In the genomic region with DNA sequence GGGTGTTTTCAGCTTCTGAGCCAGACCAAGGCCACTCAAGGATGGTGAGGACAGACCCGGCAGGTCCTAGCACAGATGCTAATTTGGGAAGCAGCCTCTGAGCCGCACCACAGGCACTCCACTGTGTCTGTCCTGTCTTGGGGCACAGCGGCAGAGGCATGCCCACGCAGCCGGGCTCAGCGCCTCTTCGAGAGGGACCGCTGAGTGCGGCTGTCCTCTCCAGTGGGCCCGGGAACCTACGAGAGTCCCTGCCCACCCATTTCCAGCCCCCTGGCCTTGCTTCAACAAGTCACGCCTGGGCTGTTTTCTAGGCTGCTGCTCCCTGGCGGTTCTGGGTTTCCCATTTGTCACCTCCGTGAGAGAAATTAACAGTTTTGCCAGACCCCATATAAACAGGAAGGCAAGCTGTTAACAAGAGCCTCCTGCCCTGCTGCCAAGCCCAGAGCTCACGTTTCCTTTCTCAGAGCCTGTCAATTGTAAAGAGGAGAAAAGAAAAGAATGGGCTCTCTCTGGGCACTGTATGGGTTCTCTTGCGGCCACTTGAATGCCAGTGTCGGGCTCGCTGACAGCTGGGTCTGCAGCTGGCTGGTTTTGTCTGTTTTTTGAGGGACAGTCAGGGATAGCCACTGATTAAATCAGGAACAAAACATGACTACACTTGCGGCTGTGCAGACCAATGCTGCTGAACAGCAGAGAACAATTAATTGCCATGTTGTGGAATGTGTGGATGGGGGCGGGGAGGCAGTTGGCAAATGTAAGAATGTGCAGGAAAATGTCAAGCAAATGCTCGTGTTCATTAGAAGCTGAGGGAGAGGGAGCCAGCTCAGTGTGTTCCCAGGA, we compare ENCODE assay signal across 8 cellular contexts. TPM values are rescaled to one million over a fixed set of nuclear protein-coding genes. Genes with fewer than 3 reads are reported as not detected.
A peak's percentile ranks its signal among the peaks of the same experiment; 100 is the strongest.
DNase-seq lines count a peak whose midpoint lies in the region; ATAC-seq, FAIRE-seq and TF ChIP-seq lines count a peak whose summit lies in the region.

No MANE protein-coding gene starts in this region.

- no TSS peak for BruUV-seq in endothelial cell of umbilical vein (replicated peaks; lab: Mats Ljungman, UMichigan)

- H3K4me1 ChIP-seq in endothelial cell of umbilical vein (ENCODE audit: control insufficient read depth, extremely low read depth, insufficient read depth, low read length) (peaks cover 28% of the 10 kb centered on the region), testis (peaks cover 46% of the 10 kb centered on the region)

- no peaks in the 10 kb centered on the region for H3F3A ChIP-seq in neural cell (ENCODE audit: insufficient read depth, low read length, poor library complexity, severe bottlenecking)

- FAIRE-seq in endothelial cell of umbilical vein (lab: Jason Lieb, UNC): peak; percentile 91

- TF ChIP-seq RAD21 in neural cell (conservative IDR thresholded peaks at IDR 0.05): no peak

- H3K9me3 Mint-ChIP-seq in activated CD4-positive, alpha-beta memory T cell treated with anti-CD3 and anti-CD28 coated beads for 36 hours: no peaks in the 10 kb centered on the region

- no peak for TF ChIP-seq EP300 in neural cell (conservative IDR thresholded peaks at IDR 0.05; ENCODE audit: poor library complexity, severe bottlenecking)

- peak overlapping the region; percentile 54 for H3K4me2 ChIP-seq in endothelial cell of umbilical vein (ENCODE audit: insufficient read depth, low read length)
- H3K4me2 ChIP-seq in neural cell (ENCODE audit: low read length): no peak overlapping the region

- H3K4me3 ChIP-seq in endothelial cell of umbilical vein (replicated peaks in 1 of 3; ENCODE audit: insufficient read depth in 1 of 3, low read depth in 1 of 3, low read length in 3 of 3): peak overlapping the region in 1 of 3 experiments; percentile 24
- no peak overlapping the region for H3K4me3 ChIP-seq in neural cell (ENCODE audit: low read length)
- H3K4me3 ChIP-seq in testis: no peak overlapping the region

- H3K9ac ChIP-seq in endothelial cell of umbilical vein (replicated peaks; ENCODE audit: extremely low read depth, insufficient read depth, low read length) (no peak overlapping the region), neural cell (ENCODE audit: low read length) (peak overlapping the region; percentile 17)

- H3K9me1 ChIP-seq in endothelial cell of umbilical vein (replicated peaks; ENCODE audit: control insufficient read depth, extremely low read depth, insufficient read depth, low read length): no peaks in the 10 kb centered on the region

- H3K36me3 ChIP-seq in endothelial cell of umbilical vein (ENCODE audit: control insufficient read depth in 2 of 2, extremely low read depth in 1 of 2, insufficient read depth in 2 of 2, low read length in 2 of 2) (no peaks in the 10 kb centered on the region), neural cell (ENCODE audit: insufficient read depth, low read length) (no peaks in the 10 kb centered on the region), testis (ENCODE audit: low read depth, missing control alignments) (no peaks in the 10 kb centered on the region)

- ATAC-seq in HG03139 (IDR thresholded peaks at IDR 0.05; ENCODE audit: unreplicated experiment): no peak

- H3K27me3 Mint-ChIP-seq in activated CD4-positive, alpha-beta memory T cell treated with anti-CD3 and anti-CD28 coated beads for 36 hours: peaks cover 7% of the 10 kb centered on the region

- TF ChIP-seq CTCF in endothelial cell of umbilical vein (IDR thresholded peaks at IDR 0.05; ENCODE audit: extremely low read depth in 1 of 2, insufficient read depth in 1 of 2, low read depth in 1 of 2, low read length in 2 of 2): no peak
- TF ChIP-seq CTCF in neural cell (IDR thresholded peaks at IDR 0.05; ENCODE audit: poor library complexity, severe bottlenecking): no peak
- TF ChIP-seq CTCF in testis (IDR thresholded peaks at IDR 0.05): no peak

- CTCF ChIA-PET in endothelial cell of umbilical vein (lab: Charles Lee): interaction anchor here (0.7 to 2.8 kb wide), 6 partner anchors 10 to 289 kb away, joined by 3 to 11 read pairs (median 4); no protein-coding TSS in a partner anchor
- CTCF ChIA-PET in activated CD4-positive, alpha-beta memory T cell treated with anti-CD3 and anti-CD28 coated beads for 36 hours (lab: Charles Lee): interaction anchor here (1.1 kb wide), 1 partner anchor 7 kb away, joined by 3 read pairs; no protein-coding TSS in a partner anchor

- H3K79me2 ChIP-seq in endothelial cell of umbilical vein (ENCODE audit: control insufficient read depth, insufficient read depth, low read length): no peaks in the 10 kb centered on the region
- H3K79me2 ChIP-seq in neural cell (replicated peaks; ENCODE audit: insufficient read depth, low read length): no peaks in the 10 kb centered on the region

- dilution Hi-C loops in endothelial cell of umbilical vein (cut with MboI; ENCODE audit: extremely low pct_ligation_motif_present, low sequenced_read_pairs): no loop called here

- TF ChIP-seq POLR2A in endothelial cell of umbilical vein (IDR thresholded peaks at IDR 0.05; ENCODE audit: low read depth, low read length) (no peak), testis (IDR thresholded peaks at IDR 0.05) (no peak)

- no peak overlapping the region for H3K27ac Mint-ChIP-seq in activated CD4-positive, alpha-beta memory T cell treated with anti-CD3 and anti-CD28 coated beads for 36 hours

- H3K9me2 ChIP-seq in neural cell (ENCODE audit: insufficient read depth, low read length): no peaks in the 10 kb centered on the region

- no peak overlapping the region for H3K4me3 Mint-ChIP-seq in activated CD4-positive, alpha-beta memory T cell treated with anti-CD3 and anti-CD28 coated beads for 36 hours

- H3K27ac ChIP-seq in endothelial cell of umbilical vein (ENCODE audit: insufficient read depth, low read depth, low read length) (peak overlapping the region; percentile 8), neural cell (ENCODE audit: low read length) (no peak overlapping the region), testis (no peak overlapping the region)

- H3K4me1 Mint-ChIP-seq in activated CD4-positive, alpha-beta memory T cell treated with anti-CD3 and anti-CD28 coated beads for 36 hours (ENCODE audit: low read depth): no peaks in the 10 kb centered on the region

- peak in 10 of 14 donors; percentile 26 to 85 (median 38) for DNase-seq in C1 segment of cervical spinal cord (lab: John Stamatoyannopoulos, UW)
- DNase-seq in NCI-H2107 treated with DMSO at 0.1 percent for 48 hours (lab: John Stamatoyannopoulos, UW; ENCODE audit: unreplicated experiment): peak; percentile 88
- peak; percentile 95 for DNase-seq in endothelial cell of umbilical vein (ENCODE audit: low read depth, low spot score)
- no peak for DNase-seq in testis
- no peak for DNase-seq in stimulated activated CD4-positive, alpha-beta T cell treated with anti-CD3 and anti-CD28 coated beads, Interleukin-4, amount 100 ng/mL, for 24 hours
- DNase-seq in activated CD4-positive, alpha-beta memory T cell treated with anti-CD3 and anti-CD28 coated beads for 36 hours: no peak

- intact Hi-C loops in endothelial cell of umbilical vein (cut with micrococcal nuclease): loop anchor here (1.0 to 10.0 kb wide), 3 partner anchors 14 to 579 kb away; partner anchors contain the start of genes OTX1 and TMEM17
- intact Hi-C loops in testis (cut with DNase I; ENCODE audit: low total_unique reads): no loop called here
- intact Hi-C loops in activated CD4-positive, alpha-beta memory T cell treated with anti-CD3 and anti-CD28 coated beads for 36 hours (cut with micrococcal nuclease): no loop called here

- H3K9me3 ChIP-seq in endothelial cell of umbilical vein (replicated peaks; ENCODE audit: control insufficient read depth, insufficient read depth, low read length) (no peaks in the 10 kb centered on the region), neural cell (ENCODE audit: low read length) (no peaks in the 10 kb centered on the region), testis (no peaks in the 10 kb centered on the region)

- 52 to 57% methylated on average over 15 to 21 of the region's 21 CpGs for WGBS in testis, 2 donors

- POLR2A ChIA-PET in endothelial cell of umbilical vein (lab: Charles Lee): no interaction called here
- POLR2A ChIA-PET in activated CD4-positive, alpha-beta memory T cell treated with anti-CD3 and anti-CD28 coated beads for 36 hours (lab: Charles Lee): no interaction called here

- H2AFZ ChIP-seq in endothelial cell of umbilical vein (ENCODE audit: low read depth, low read length) (peak overlapping the region; percentile 76), neural cell (ENCODE audit: low read depth, low read length) (peak overlapping the region; percentile 56)

- no peaks in the 10 kb centered on the region for H3K36me3 Mint-ChIP-seq in activated CD4-positive, alpha-beta memory T cell treated with anti-CD3 and anti-CD28 coated beads for 36 hours

- H4K20me1 ChIP-seq in endothelial cell of umbilical vein (replicated peaks; ENCODE audit: control insufficient read depth, extremely low read depth, insufficient read depth, low read length): no peaks in the 10 kb centered on the region
- H4K20me1 ChIP-seq in neural cell (ENCODE audit: insufficient read depth): no peaks in the 10 kb centered on the region

- H3K27me3 ChIP-seq in endothelial cell of umbilical vein (ENCODE audit: control insufficient read depth in 2 of 2, insufficient read depth in 2 of 2, low read length in 2 of 2): no peaks in the 10 kb centered on the region
- no peaks in the 10 kb centered on the region for H3K27me3 ChIP-seq in neural cell (ENCODE audit: insufficient read depth, low read depth, low read length)
- no peaks in the 10 kb centered on the region for H3K27me3 ChIP-seq in testis

TF ChIP-seq in neural cell, 6 proteins besides CTCF, POLR2A, EP300 and RAD21 (continues in another document):
- TF ChIP-seq SMC3 (conservative IDR thresholded peaks at IDR 0.05; ENCODE audit: poor library complexity): no peak

RNA-seq across cellular contexts. Expression of gene TMEM17, which starts 30.6 kb away (rescaled TPM):
- total RNA-seq in endothelial cell of umbilical vein: 0.91 and 1.2 TPM in 2 replicates
- 1.3 and 2.0 TPM in 2 replicates for polyA plus RNA-seq in endothelial cell of umbilical vein
- polyA plus RNA-seq in endothelial cell of umbilical vein (2011; cell fraction: cytosol; rRNA removed): 1.3 and 1.7 TPM in 2 replicates
- polyA plus RNA-seq in endothelial cell of umbilical vein (2011; cell fraction: nucleus; rRNA removed): 1.5 and 2.2 TPM in 2 replicates
- 1.4 and 1.8 TPM in 2 replicates for polyA plus RNA-seq in endothelial cell of umbilical vein (2012)
- 0.76 and 1.9 TPM in 2 replicates for polyA minus RNA-seq in endothelial cell of umbilical vein
- polyA minus RNA-seq in endothelial cell of umbilical vein (2011; cell fraction: cytosol; rRNA and poly(A)+ RNA removed): not detected
- polyA minus RNA-seq in endothelial cell of umbilical vein (2011; cell fraction: nucleus; rRNA and poly(A)+ RNA removed): 1.5 TPM in 2 replicates
- polyA plus RNA-seq in neural cell: 7.1 and 8.6 TPM in 2 replicates
- polyA minus RNA-seq in neural cell: 4.6 and 5.9 TPM in 2 replicates
- total RNA-seq in testis: 1 to 10 TPM; 6.6 to 6.7 TPM
- 7.8 TPM for polyA plus RNA-seq in testis (ENCODE audit: insufficient read depth, low read depth, low replicate concordance)
- under 1 TPM in 1 of 2 experiments, not detected in 1; 0.24 TPM for total RNA-seq in activated CD4-positive, alpha-beta memory T cell treated with anti-CD3 and anti-CD28 coated beads for 36 hours

Comparison
In these comparisons a context has a peak if more than half of its experiments do, and no peak if none do; other contexts are left out.
1. DNase-seq: peak in C1 segment of cervical spinal cord (10 of 14), NCI-H2107 treated with DMSO at 0.1 percent for 48 hours (single experiment) and endothelial cell of umbilical vein (single experiment); none in testis (single experiment), stimulated activated CD4-positive, alpha-beta T cell treated with anti-CD3 and anti-CD28 coated beads, Interleukin-4, amount 100 ng/mL, for 24 hours (single experiment) and activated CD4-positive, alpha-beta memory T cell treated with anti-CD3 and anti-CD28 coated beads for 36 hours (single experiment).